Comparison of ENCODE assay signal across 15 cellular contexts in the genomic region with DNA sequence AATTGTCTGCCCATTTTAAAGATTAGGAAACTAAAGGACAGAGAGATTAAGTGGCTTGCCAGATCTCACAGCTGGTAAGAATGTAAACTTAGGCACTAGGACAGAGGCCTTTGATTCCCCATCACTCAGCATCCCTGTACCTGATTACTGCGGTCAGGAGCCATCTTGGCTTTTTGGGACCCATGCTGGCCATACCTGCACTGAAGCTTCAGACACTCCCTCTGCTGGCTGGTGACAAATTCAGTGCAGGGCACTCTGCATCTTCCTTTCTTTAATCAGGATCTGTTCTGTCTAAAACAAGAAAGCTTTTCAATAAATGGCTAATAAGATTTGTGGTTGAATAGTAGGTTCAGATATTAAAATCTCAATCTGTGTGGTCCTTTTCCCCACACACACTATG.
A peak's percentile ranks its signal among the peaks of the same experiment; 100 is the strongest.
DNase-seq lines count a peak whose midpoint lies in the region; ATAC-seq lines count a peak whose summit lies in the region.
"Had no signal": no experiment of that assay in that cellular context is flagged by ENCODE, and none has a peak within 500 bp of the region (broad histone marks: within the 10 kb centered on the region; RNA-seq: fewer than 3 reads in every experiment).

No MANE protein-coding gene starts in this region.

- DNase-seq in DMS53 (lab: John Stamatoyannopoulos, UW) (peak; percentile 49), DMS53 treated with DMSO at 0.1 percent for 48 hours (lab: John Stamatoyannopoulos, UW; ENCODE audit: unreplicated experiment) (no peak), SW480 (ENCODE audit: low spot score) (peak; percentile 11), left lobe of liver (ENCODE audit: low spot score) (no peak), substantia nigra (lab: John Stamatoyannopoulos, UW) (no peak)
- DNase-seq: activated CD4-positive, alpha-beta T cell treated with anti-CD3 and anti-CD28 coated beads, Interleukin-2, amount 50 U/mL, for 48 hours; DMS79 treated with DMSO at 0.1 percent for 48 hours; effector CD8-positive, alpha-beta T cell; hypothalamus; NCI-H2107; uterus had no signal

- H3K27ac ChIP-seq in substantia nigra (ENCODE audit: low read depth, low read length, poor library complexity, severe bottlenecking), result no peak overlapping the region
- H3K27ac ChIP-seq: uterus had no signal

- peak; percentile 35 for ATAC-seq in HG03521 (IDR thresholded peaks at IDR 0.05; ENCODE audit: unreplicated experiment)
- ATAC-seq in left lobe of liver, result peak; percentile 66
- ATAC-seq in GM21737 (IDR thresholded peaks at IDR 0.05; ENCODE audit: unreplicated experiment), result no peak
- no peak for ATAC-seq in GM21825 (IDR thresholded peaks at IDR 0.05; ENCODE audit: unreplicated experiment)
- ATAC-seq: SK-N-SH treated with all-trans-retinoic acid at 6 μM for 48 hours had no signal

Comparison
In these comparisons a context has a peak if more than half of its experiments do, and no peak if none do; other contexts are left out.
1. DNase-seq: peak in DMS53 (single experiment) and SW480 (single experiment); none in DMS53 treated with DMSO at 0.1 percent for 48 hours (single experiment), left lobe of liver (single experiment) and substantia nigra (0 of 49).
2. ATAC-seq: peak in HG03521 (single experiment) and left lobe of liver (single experiment); none in GM21737 (single experiment) and GM21825 (single experiment).